Comparison of ENCODE assay signal across 1 cellular context in the genomic region with DNA sequence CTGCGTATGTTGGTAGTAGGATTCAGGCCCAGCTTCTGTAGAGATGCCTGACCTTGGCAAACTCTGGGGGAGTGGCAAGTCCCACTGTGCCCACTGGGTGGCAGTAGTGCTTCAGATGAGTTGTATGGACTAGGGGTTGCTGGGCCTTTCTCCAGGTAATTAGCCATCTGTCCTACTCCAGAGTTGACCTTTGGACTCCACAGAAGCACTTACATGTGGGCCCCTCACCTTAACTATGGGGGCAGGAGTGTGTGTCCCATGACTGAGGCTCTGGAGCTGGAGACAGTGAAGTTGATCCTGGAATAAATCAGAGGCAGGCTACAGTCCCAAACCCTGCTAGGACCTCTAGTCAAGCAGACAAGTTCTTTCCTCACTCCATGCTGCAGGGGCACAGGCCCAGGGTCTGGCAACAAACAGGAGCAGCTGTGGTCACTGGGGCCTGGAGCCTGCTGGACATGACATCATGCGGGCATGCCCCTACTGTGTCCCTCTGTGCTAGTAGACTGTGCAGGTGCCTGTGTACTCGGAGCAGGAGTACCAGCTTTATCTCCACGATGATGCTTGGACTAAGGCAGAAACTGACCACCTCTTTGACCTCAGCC.
TF ChIP-seq lines count a peak whose summit lies in the region.

No MANE protein-coding gene starts in this region.

TF ChIP-seq in HepG2, 621 proteins besides CTCF, POLR2A, EP300 and RAD21 (continued from another document):
- TF ChIP-seq ZNF646 (CRISPR knock-in tag; IDR thresholded peaks at IDR 0.05): no peak
